Comparison of ENCODE assay signal across 8 cellular contexts in genomic region chr11:118621071-118621815, GRCh38. TPM values are rescaled to one million over a fixed set of nuclear protein-coding genes. Genes with fewer than 3 reads are reported as not detected.
DNase-seq lines count a peak whose midpoint lies in the region; ATAC-seq, FAIRE-seq and TF ChIP-seq lines count a peak whose summit lies in the region.

No MANE protein-coding gene starts in this region.

- intact Hi-C loops in kidney (cut with DNase I) = no loop called here

- H3K27ac ChIP-seq in coronary artery (peak overlapping the region; percentile 80 to 90), kidney (ENCODE audit: low read depth in 2 of 2, low read length in 2 of 2) (peak overlapping the region; percentile 80 to 84), skin epidermis (peak overlapping the region in 20 of 21 experiments; percentile 18 to 89 (median 76))

- no peak for TF ChIP-seq CTCF in coronary artery (IDR thresholded peaks at IDR 0.05)
- TF ChIP-seq CTCF in kidney (IDR thresholded peaks at IDR 0.05; ENCODE audit: borderline replicate concordance, extremely low read depth, insufficient read depth) = no peak

- H3K9ac ChIP-seq in kidney (ENCODE audit: low read length in 2 of 2) = peak overlapping the region in 1 of 2 donors; percentile 70

- peaks cover 56 to 58% of the 10 kb centered on the region in 2 donors for H3K4me1 ChIP-seq in kidney (ENCODE audit: control insufficient read depth in 1 of 2, insufficient read depth in 1 of 2, low read depth in 1 of 2, low read length in 2 of 2)

- peak overlapping the region; percentile 73 for H3K4me3 ChIP-seq in coronary artery
- H3K4me3 ChIP-seq in kidney (ENCODE audit: low read length in 2 of 2) = peak overlapping the region; percentile 44 to 72
- peak overlapping the region; percentile 26 to 46 (median 43) for H3K4me3 ChIP-seq in skin epidermis

- DNase-seq in GM03348 (ENCODE audit: low spot score) (peak; percentile 95), NCI-H187 (lab: John Stamatoyannopoulos, UW) (peak; percentile 24 to 71), SW480 (ENCODE audit: low spot score) (peak; percentile 87), coronary artery (ENCODE audit: low spot score) (peak; percentile 96), kidney (peak; percentile 95)

- ATAC-seq in HG03039 (IDR thresholded peaks at IDR 0.05; ENCODE audit: unreplicated experiment) = no peak
- no peak for ATAC-seq in HG02840 (IDR thresholded peaks at IDR 0.05; ENCODE audit: low FRiP score, unreplicated experiment)

- H3K9me3 ChIP-seq in kidney (ENCODE audit: control insufficient read depth in 1 of 2, low read length in 2 of 2) = no peaks in the 10 kb centered on the region

- FAIRE-seq in kidney (lab: Jason Lieb, UNC) = no peak

- peaks cover 11 to 15% of the 10 kb centered on the region in 2 donors for H3K36me3 ChIP-seq in kidney (ENCODE audit: control insufficient read depth in 1 of 2, insufficient read depth in 2 of 2, low read length in 2 of 2)

RNA-seq across cellular contexts. Expression of gene PHLDB1, which starts 13.8 kb away (rescaled TPM):
- total RNA-seq in kidney = 118 TPM
- 39.1 TPM for polyA plus RNA-seq in kidney (ENCODE audit: insufficient read depth, low read depth, low replicate concordance)

RNA-seq across cellular contexts. Expression of gene ARCN1, which starts 49.0 kb away (rescaled TPM):
- total RNA-seq in kidney = 107 TPM
- polyA plus RNA-seq in kidney (ENCODE audit: insufficient read depth, low read depth, low replicate concordance) = 64.7 TPM

RNA-seq across cellular contexts. Expression of gene IFT46, which starts 55.5 kb away (rescaled TPM):
- total RNA-seq in kidney = 21.1 TPM
- 28.7 TPM for polyA plus RNA-seq in kidney (ENCODE audit: insufficient read depth, low read depth, low replicate concordance)

RNA-seq across cellular contexts. Expression of gene TREH, which starts 58.2 kb away (rescaled TPM):
- 1.0 TPM for total RNA-seq in kidney
- polyA plus RNA-seq in kidney (ENCODE audit: insufficient read depth, low read depth, low replicate concordance) = 10.2 TPM
